In genomic region chr17:4554997-4555799, GRCh38 we compare ENCODE assay signal across 1 cellular context.
TF ChIP-seq lines count a peak whose summit lies in the region.

TSS of gene MYBBP1A (minus strand) at chr17:4555384. CDS start at chr17:4555324, 60 bp downstream.

TF ChIP-seq in neural cell, 6 proteins besides CTCF, POLR2A, EP300 and RAD21:
- TF ChIP-seq REST (IDR thresholded peaks at IDR 0.05; ENCODE audit: borderline replicate concordance) (peak; percentile 91), EZH2 (IDR thresholded peaks at IDR 0.05; ENCODE audit: borderline replicate concordance, insufficient read depth, low read length, poor library complexity, severe bottlenecking) (no peak), MXI1 (conservative IDR thresholded peaks at IDR 0.05; ENCODE audit: poor library complexity, severe bottlenecking) (peak; percentile 99), SMC3 (conservative IDR thresholded peaks at IDR 0.05; ENCODE audit: poor library complexity) (peak; percentile 49), POLR2AphosphoS5 (IDR thresholded peaks at IDR 0.05) (peak; percentile 95), TAF1 (IDR thresholded peaks at IDR 0.05; ENCODE audit: low read depth) (peak; percentile 95)
